Comparison of ENCODE assay signal across 1 cellular context in genomic region chrX:48676106-48676892, GRCh38.
TF ChIP-seq lines count a peak whose summit lies in the region.

No MANE protein-coding gene starts in this region.

TF ChIP-seq in GM23338, 12 proteins besides CTCF, POLR2A, EP300 and RAD21:
- TF ChIP-seq POLR2AphosphoS5 (IDR thresholded peaks at IDR 0.05; ENCODE audit: low read depth): peak; percentile 75
- no peak for TF ChIP-seq EZH2 (IDR thresholded peaks at IDR 0.05; ENCODE audit: low read depth, unreplicated experiment)
- TF ChIP-seq REST (IDR thresholded peaks at IDR 0.05; ENCODE audit: unreplicated experiment): no peak
- no peak for TF ChIP-seq CREB1 (CRISPR knock-in tag; IDR thresholded peaks at IDR 0.05; ENCODE audit: low read depth)
- TF ChIP-seq, protein P1, sequence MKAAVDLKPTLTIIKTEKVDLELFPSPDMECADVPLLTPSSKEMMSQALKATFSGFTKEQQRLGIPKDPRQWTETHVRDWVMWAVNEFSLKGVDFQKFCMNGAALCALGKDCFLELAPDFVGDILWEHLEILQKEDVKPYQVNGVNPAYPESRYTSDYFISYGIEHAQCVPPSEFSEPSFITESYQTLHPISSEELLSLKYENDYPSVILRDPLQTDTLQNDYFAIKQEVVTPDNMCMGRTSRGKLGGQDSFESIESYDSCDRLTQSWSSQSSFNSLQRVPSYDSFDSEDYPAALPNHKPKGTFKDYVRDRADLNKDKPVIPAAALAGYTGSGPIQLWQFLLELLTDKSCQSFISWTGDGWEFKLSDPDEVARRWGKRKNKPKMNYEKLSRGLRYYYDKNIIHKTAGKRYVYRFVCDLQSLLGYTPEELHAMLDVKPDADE (IDR thresholded peaks at IDR 0.05): 0 out of 2 replicates have a peak, but pooled peaks have one; percentile 23
- TF ChIP-seq ZNF462 (CRISPR knock-in tag; IDR thresholded peaks at IDR 0.05): no peak
- no peak for TF ChIP-seq ZNF114 (CRISPR knock-in tag; IDR thresholded peaks at IDR 0.05)
